ENCODE assay signal across 26 cellular contexts in the genomic region with DNA sequence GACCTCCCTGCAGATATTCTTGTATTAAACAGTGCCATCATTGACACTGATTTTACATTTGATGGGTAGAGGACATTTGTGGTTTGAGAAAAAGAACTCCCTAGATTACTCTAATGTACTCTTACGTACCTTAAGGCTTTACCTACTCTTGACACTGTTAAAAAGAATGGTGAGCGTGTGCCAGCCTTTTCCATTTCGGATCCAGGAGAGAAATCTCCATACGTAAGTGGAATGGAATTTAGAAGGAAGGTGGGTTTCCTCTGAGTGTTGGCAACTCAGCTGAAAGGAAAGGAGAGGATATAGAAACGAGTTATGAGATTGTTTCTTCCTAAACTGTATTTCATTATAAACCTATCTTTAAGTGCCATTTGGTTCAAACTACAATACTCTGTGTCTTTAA. TPM values are rescaled to one million over a fixed set of nuclear protein-coding genes. Genes with fewer than 3 reads are reported as not detected.
A peak's percentile ranks its signal among the peaks of the same experiment; 100 is the strongest.
DNase-seq lines count a peak whose midpoint lies in the region; ATAC-seq and TF ChIP-seq lines count a peak whose summit lies in the region.
"Had no signal": no experiment of that assay in that cellular context is flagged by ENCODE, and none has a peak within 500 bp of the region (broad histone marks: within the 10 kb centered on the region; RNA-seq: fewer than 3 reads in every experiment).

No MANE protein-coding gene starts in this region.

- ATAC-seq in activated T-cell treated with anti-CD3 and anti-CD28 coated beads, Interleukin-2, amount 50 U/mL, for 72 hours (replicated peaks in 1 of 2): no peak
- no peak for ATAC-seq in GM21619 (IDR thresholded peaks at IDR 0.05; ENCODE audit: unreplicated experiment)
- ATAC-seq: HepG2, K562, PC-3 had no signal

- H3K23ac ChIP-seq in mesendoderm (ENCODE audit: low read length): no peak overlapping the region

- no peak for DNase-seq in activated T-cell treated with anti-CD3 and anti-CD28 coated beads, Interleukin-2, amount 50 U/mL, for 24 hours
- no peak for DNase-seq in activated T-cell treated with anti-CD3 and anti-CD28 coated beads, Interleukin-2, amount 50 U/mL, for 72 hours
- DNase-seq in mesendoderm: peak; percentile 24
- no peak for DNase-seq in activated CD4-positive, alpha-beta T cell treated with anti-CD3 and anti-CD28 coated beads, Interleukin-2, amount 50 U/mL, for 48 hours
- DNase-seq in cerebellar cortex (ENCODE audit: low spot score): no peak
- no peak for DNase-seq in activated naive CD4-positive, alpha-beta T cell (lab: John Stamatoyannopoulos, UW)
- DNase-seq: Caco-2; CD4-positive, alpha-beta memory T cell; DMS 273 treated with DMSO at 0.1 percent for 48 hours; DMS79 treated with DMSO at 0.1 percent for 48 hours; H7; MM.1S; NCI-H1048; NCI-H1417 treated with DMSO at 0.1 percent for 48 hours; NCI-H187; NCI-H446 treated with DMSO at 0.1 percent for 48 hours; NCI-H526 treated with DMSO at 0.1 percent for 48 hours; PC-3; SHP77 treated with DMSO at 0.1 percent for 48 hours had no signal

- no peak overlapping the region for H2BK15ac ChIP-seq in mesendoderm (replicated peaks; ENCODE audit: low read depth)

- no peak for TF ChIP-seq CTCF in brain (conservative IDR thresholded peaks at IDR 0.05)

- no peak overlapping the region for H3K56ac ChIP-seq in mesendoderm (ENCODE audit: low read length)

- H3K18ac ChIP-seq in mesendoderm (ENCODE audit: low read length): no peak overlapping the region

- H2BK120ac ChIP-seq in mesendoderm (ENCODE audit: low read depth, low read length): no peak overlapping the region

- peaks cover 9% of the 10 kb centered on the region for H3K79me1 ChIP-seq in mesendoderm (ENCODE audit: low read length)

- H2AK5ac ChIP-seq in mesendoderm (ENCODE audit: low read length): no peak overlapping the region

- no peak overlapping the region for H4K5ac ChIP-seq in mesendoderm (ENCODE audit: low read length)

- no peak overlapping the region for H3K4me2 ChIP-seq in mesendoderm (ENCODE audit: low read length)
- H3K4me2 ChIP-seq: BLaER1 treated with 17β-estradiol and CSF1 and Interleukin-3, amounts not matched to agents 10 nM and 100 nM had no signal

- peaks cover 27% of the 10 kb centered on the region for H3K79me2 ChIP-seq in mesendoderm (ENCODE audit: control insufficient read depth, insufficient read depth, low read length)

- WGBS in mesendoderm (ENCODE audit: extremely low coverage, insufficient coverage, low lambda C conversion rate): no CpG with 5 or more reads among the region's 5 CpGs

- H3K9me3 Mint-ChIP-seq in activated T-cell treated with anti-CD3 and anti-CD28 coated beads, Interleukin-2, amount 50 U/mL, for 24 hours: no peaks in the 10 kb centered on the region
- no peaks in the 10 kb centered on the region for H3K9me3 Mint-ChIP-seq in activated T-cell treated with anti-CD3 and anti-CD28 coated beads, Interleukin-2, amount 50 U/mL, for 72 hours
- peaks cover 0 to 3% (median 0%) of the 10 kb centered on the region in 5 experiments for H3K9me3 Mint-ChIP-seq in brain
- H3K9me3 Mint-ChIP-seq: CD4-positive, alpha-beta memory T cell had no signal

- peaks cover 66% of the 10 kb centered on the region for H3K4me1 Mint-ChIP-seq in activated T-cell treated with anti-CD3 and anti-CD28 coated beads, Interleukin-2, amount 50 U/mL, for 24 hours (ENCODE audit: low read depth)
- H3K4me1 Mint-ChIP-seq in activated T-cell treated with anti-CD3 and anti-CD28 coated beads, Interleukin-2, amount 50 U/mL, for 72 hours (ENCODE audit: low read depth): peaks cover 45% of the 10 kb centered on the region
- H3K4me1 Mint-ChIP-seq in brain: peaks cover 69% of the 10 kb centered on the region

- no peak overlapping the region for H3K4me3 ChIP-seq in mesendoderm (ENCODE audit: low read length)
- H3K4me3 ChIP-seq: BLaER1 treated with 17β-estradiol and CSF1 and Interleukin-3, amounts not matched to agents 10 nM and 100 nM; K562 had no signal

- H3K4ac ChIP-seq in mesendoderm (ENCODE audit: low read depth, low read length): no peak overlapping the region

- no peak overlapping the region for H3K27ac ChIP-seq in mesendoderm (ENCODE audit: low read depth, low read length)
- H3K27ac ChIP-seq: 22Rv1; BLaER1 treated with 17β-estradiol and CSF1 and Interleukin-3, amounts not matched to agents 10 nM and 100 nM; HL-60 had no signal

- H3K4me3 Mint-ChIP-seq in activated T-cell treated with anti-CD3 and anti-CD28 coated beads, Interleukin-2, amount 50 U/mL, for 24 hours: no peak overlapping the region
- no peak overlapping the region for H3K4me3 Mint-ChIP-seq in activated T-cell treated with anti-CD3 and anti-CD28 coated beads, Interleukin-2, amount 50 U/mL, for 72 hours
- H3K4me3 Mint-ChIP-seq in brain: no peak overlapping the region

- no peaks in the 10 kb centered on the region for H3K27me3 ChIP-seq in mesendoderm (ENCODE audit: insufficient read depth, low read length, poor library complexity)
- H3K27me3 ChIP-seq: BLaER1 treated with 17β-estradiol and CSF1 and Interleukin-3, amounts not matched to agents 10 nM and 100 nM had no signal

- H3K36me3 Mint-ChIP-seq in activated T-cell treated with anti-CD3 and anti-CD28 coated beads, Interleukin-2, amount 50 U/mL, for 24 hours (ENCODE audit: low read depth): peaks cover 95% of the 10 kb centered on the region
- H3K36me3 Mint-ChIP-seq in activated T-cell treated with anti-CD3 and anti-CD28 coated beads, Interleukin-2, amount 50 U/mL, for 72 hours (ENCODE audit: insufficient read depth in 2 of 2): peaks cover 5 to 32% of the 10 kb centered on the region in 2 donors
- H3K36me3 Mint-ChIP-seq in brain: peaks cover 93% of the 10 kb centered on the region

- H3K36me3 ChIP-seq in mesendoderm (ENCODE audit: control insufficient read depth, insufficient read depth, low read length): peaks cover 5% of the 10 kb centered on the region

- no peak overlapping the region for H4K8ac ChIP-seq in mesendoderm (ENCODE audit: low read depth, low read length)

- no peak overlapping the region for H2BK5ac ChIP-seq in mesendoderm (ENCODE audit: low read length)

- no peaks in the 10 kb centered on the region for H3K27me3 Mint-ChIP-seq in activated T-cell treated with anti-CD3 and anti-CD28 coated beads, Interleukin-2, amount 50 U/mL, for 24 hours
- H3K27me3 Mint-ChIP-seq in activated T-cell treated with anti-CD3 and anti-CD28 coated beads, Interleukin-2, amount 50 U/mL, for 72 hours (ENCODE audit: low read depth): no peaks in the 10 kb centered on the region
- no peaks in the 10 kb centered on the region for H3K27me3 Mint-ChIP-seq in brain
- H3K27me3 Mint-ChIP-seq: CD4-positive, alpha-beta memory T cell had no signal

- no peaks in the 10 kb centered on the region for H3K4me1 ChIP-seq in mesendoderm (ENCODE audit: control insufficient read depth, low read depth, low read length)
- H3K4me1 ChIP-seq: Caco-2 had no signal

- H3K27ac Mint-ChIP-seq in activated T-cell treated with anti-CD3 and anti-CD28 coated beads, Interleukin-2, amount 50 U/mL, for 24 hours: peak overlapping the region; percentile 16
- no peak overlapping the region for H3K27ac Mint-ChIP-seq in activated T-cell treated with anti-CD3 and anti-CD28 coated beads, Interleukin-2, amount 50 U/mL, for 72 hours
- peak overlapping the region in 4 of 5 experiments; percentile 5 to 48 (median 31) for H3K27ac Mint-ChIP-seq in brain

- no peak overlapping the region for H3K9ac ChIP-seq in mesendoderm (ENCODE audit: low read length)
- H3K9ac ChIP-seq: BLaER1 treated with 17β-estradiol and CSF1 and Interleukin-3, amounts not matched to agents 10 nM and 100 nM had no signal

RNA-seq across cellular contexts. Expression of a gene that starts 40.9 kb away (rescaled TPM):
- total RNA-seq in activated T-cell treated with anti-CD3 and anti-CD28 coated beads, Interleukin-2, amount 50 U/mL, for 72 hours: 100 to 1,000 TPM in 1 of 2 donors, 10 to 100 TPM in 1; 92.6 to 114 TPM
- 29.6 TPM for polyA plus RNA-seq in brain (ENCODE audit: insufficient read depth, low read depth, low replicate concordance)
- polyA plus RNA-seq in mesendoderm (2013, experiment 1 of 2): 124 TPM
- 126 TPM for polyA plus RNA-seq in mesendoderm (2013, experiment 2 of 2)
